In the genomic region with DNA sequence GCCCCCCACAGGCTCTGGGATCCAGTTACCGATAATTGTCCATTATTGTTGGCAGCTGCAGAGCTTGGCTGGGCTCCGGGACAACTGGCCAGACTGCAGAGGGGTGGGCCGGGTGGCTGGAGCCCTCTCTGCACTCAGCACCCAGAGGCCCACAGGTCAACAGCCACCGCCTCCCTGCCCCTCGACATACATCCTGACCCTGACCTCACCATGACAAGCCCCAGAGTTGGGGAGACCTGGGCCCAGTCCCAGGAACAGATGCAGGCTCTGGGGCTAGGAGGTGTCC, we compare ENCODE assay signal across 29 cellular contexts. TPM values are rescaled to one million over a fixed set of nuclear protein-coding genes. Genes with fewer than 3 reads are reported as not detected.
DNase-seq lines count a peak whose midpoint lies in the region; ATAC-seq and TF ChIP-seq lines count a peak whose summit lies in the region.
"Had no signal": no experiment of that assay in that cellular context is flagged by ENCODE, and none has a peak within 500 bp of the region (broad histone marks: within the 10 kb centered on the region; RNA-seq: fewer than 3 reads in every experiment).

No MANE protein-coding gene starts in this region.

- no peaks in the 10 kb centered on the region for H3K27me3 Mint-ChIP-seq in osteocyte (ENCODE audit: unreplicated experiment)

- no peaks in the 10 kb centered on the region for H3K36me3 ChIP-seq in PC-3 (ENCODE audit: low read depth, low read length)
- H3K36me3 ChIP-seq: ovary, thyroid gland had no signal

- peaks cover 9% of the 10 kb centered on the region for H3K4me1 ChIP-seq in PC-3 (ENCODE audit: insufficient read depth, low read length)

- DNase-seq in NCI-H2196 (lab: John Stamatoyannopoulos, UW; ENCODE audit: unreplicated experiment) (peak; percentile 48), NCI-H2196 treated with DMSO at 0.1 percent for 48 hours (lab: John Stamatoyannopoulos, UW; ENCODE audit: unreplicated experiment) (no peak), NCI-H2029 treated with DMSO at 0.1 percent for 48 hours (lab: John Stamatoyannopoulos, UW) (peak; percentile 28), left cardiac atrium (peak; percentile 62), substantia nigra (lab: John Stamatoyannopoulos, UW) (peak in 26 of 49 donors; percentile 7 to 62 (median 32)), osteocyte (ENCODE audit: extremely low spot score, unreplicated experiment) (no peak), PC-3 (no peak), cerebellar nuclear complex (lab: John Stamatoyannopoulos, UW) (no peak)
- DNase-seq: activated CD4-positive, alpha-beta T cell treated with anti-CD3 and anti-CD28 coated beads, Interleukin-2, amount 50 U/mL, for 1 hour; activated effector memory CD4-positive, alpha-beta T cell treated with anti-CD3 and anti-CD28 coated beads, Interleukin-2, amount 50 U/mL, for 16 hours; CD4-positive, CD25-positive, alpha-beta regulatory T cell; DMS53; GF-D8; Kasumi-1; mesenchymal stem cell; naive B cell; NCI-H1694 treated with DMSO at 0.1 percent for 48 hours; NCI-H526; SIG-M5; stimulated activated CD4-positive, alpha-beta T cell treated with anti-CD3 and anti-CD28 coated beads, Interleukin-2, amount 100 ng/mL, for 24 hours; stimulated activated naive B cell treated with anti-CD40 and anti-IgM and Interleukin-4, amounts not matched to agents 10 μg/mL and 1 μg/mL and 100 μg/mL, for 72 hours; thyroid gland had no signal

- POLR2A ChIA-PET in PC-3 (lab: Charles Lee; ENCODE audit: unreplicated experiment), result no interaction called here

- H3K9me3 ChIP-seq in PC-3 (ENCODE audit: low read length), result no peaks in the 10 kb centered on the region
- H3K9me3 ChIP-seq: ovary, thyroid gland had no signal

- H2AFZ ChIP-seq in PC-3 (ENCODE audit: low read length), result no peak overlapping the region
- H2AFZ ChIP-seq: hepatocyte had no signal

- H3K36me3 Mint-ChIP-seq in osteocyte (ENCODE audit: unreplicated experiment), result no peaks in the 10 kb centered on the region
- H3K36me3 Mint-ChIP-seq: CD4-positive, CD25-positive, alpha-beta regulatory T cell; naive B cell; stimulated activated naive B cell treated with anti-CD40 and anti-IgM and Interleukin-4, amounts not matched to agents 10 μg/mL and 1 μg/mL and 100 μg/mL, for 72 hours had no signal

- no peak overlapping the region for H3K27ac ChIP-seq in substantia nigra (ENCODE audit: low read depth, low read length, poor library complexity, severe bottlenecking)
- no peak overlapping the region for H3K27ac ChIP-seq in PC-3 (ENCODE audit: low read length)
- H3K27ac ChIP-seq: hepatocyte, ovary, thyroid gland, VCaP had no signal

- H3K4me3 Mint-ChIP-seq in osteocyte (ENCODE audit: unreplicated experiment), result no peak overlapping the region
- H3K4me3 Mint-ChIP-seq: CD4-positive, CD25-positive, alpha-beta regulatory T cell; stimulated activated naive B cell treated with anti-CD40 and anti-IgM and Interleukin-4, amounts not matched to agents 10 μg/mL and 1 μg/mL and 100 μg/mL, for 72 hours; T-helper 17 cell had no signal

- TF ChIP-seq CTCF in osteocyte (IDR thresholded peaks at IDR 0.05), result no peak
- TF ChIP-seq CTCF in PC-3 (conservative IDR thresholded peaks at IDR 0.05; ENCODE audit: low read depth, low read length), result no peak

- H3K27me3 ChIP-seq in PC-3 (ENCODE audit: low read length), result no peaks in the 10 kb centered on the region
- H3K27me3 ChIP-seq: hepatocyte, ovary, thyroid gland had no signal

- H3K79me2 ChIP-seq in PC-3 (ENCODE audit: low read length), result no peaks in the 10 kb centered on the region
- H3K79me2 ChIP-seq: hepatocyte had no signal

- H3K9me2 ChIP-seq in PC-3 (replicated peaks; ENCODE audit: low read length), result no peaks in the 10 kb centered on the region

- no TSS peak for BruUV-seq in PC-3 (replicated peaks; lab: Mats Ljungman, UMichigan)

- H3K9ac ChIP-seq in PC-3 (ENCODE audit: low read length), result no peak overlapping the region

- H3K4me1 Mint-ChIP-seq in osteocyte (ENCODE audit: unreplicated experiment), result peaks cover 8% of the 10 kb centered on the region

- H3K4me2 ChIP-seq in PC-3 (ENCODE audit: low read length), result no peak overlapping the region
- H3K4me2 ChIP-seq: hepatocyte had no signal

- no peak overlapping the region for H3K4me3 ChIP-seq in PC-3 (ENCODE audit: low read length)
- H3K4me3 ChIP-seq: hepatocyte, ovary, thyroid gland had no signal

- no peak overlapping the region for H3K27ac Mint-ChIP-seq in osteocyte (ENCODE audit: unreplicated experiment)
- H3K27ac Mint-ChIP-seq: stimulated activated naive B cell treated with anti-CD40 and anti-IgM and Interleukin-4, amounts not matched to agents 10 μg/mL and 1 μg/mL and 100 μg/mL, for 72 hours; T-helper 17 cell had no signal

- no peaks in the 10 kb centered on the region for H4K20me1 ChIP-seq in PC-3 (ENCODE audit: low read length)

- H3K9me3 Mint-ChIP-seq in osteocyte (ENCODE audit: unreplicated experiment), result no peaks in the 10 kb centered on the region
- H3K9me3 Mint-ChIP-seq: naive B cell; stimulated activated naive B cell treated with anti-CD40 and anti-IgM and Interleukin-4, amounts not matched to agents 10 μg/mL and 1 μg/mL and 100 μg/mL, for 72 hours had no signal

- ATAC-seq in left cardiac atrium (peak; percentile 4 to 49), PC-3 (no peak)
- ATAC-seq: stimulated activated naive B cell treated with anti-CD40 and anti-IgM and Interleukin-4, amounts not matched to agents 10 μg/mL and 1 μg/mL and 100 μg/mL, for 72 hours; T-helper 17 cell had no signal

- H3F3A ChIP-seq in PC-3 (ENCODE audit: low read length, unreplicated experiment), result no peaks in the 10 kb centered on the region

- intact Hi-C loops in left cardiac atrium (cut with DNase I), result no loop called here
- intact Hi-C loops in PC-3 (cut with micrococcal nuclease), result no loop called here

- CTCF ChIA-PET in PC-3 (lab: Charles Lee), result no interaction called here

RNA-seq across cellular contexts. Expression of a gene that starts 22.4 kb away (rescaled TPM):
- total RNA-seq in left cardiac atrium, result 10 to 100 TPM in 1 of 2 donors, 1 to 10 TPM in 1; 5.4 to 10.0 TPM
- total RNA-seq in osteocyte, result 12.9 and 15.4 TPM in 2 replicates
- total RNA-seq in PC-3 (2014; rRNA removed), result not detected in 2 replicates
- total RNA-seq: CD4-positive, CD25-positive, alpha-beta regulatory T cell; T-helper 17 cell had no signal

RNA-seq across cellular contexts. Expression of a gene that starts 36.7 kb away (rescaled TPM):
- total RNA-seq in left cardiac atrium (100 to 1,000 TPM; 157 to 557 TPM), osteocyte (1.6 and 3.0 TPM in 2 replicates), PC-3 (2014; rRNA removed) (not detected in 2 replicates)
- total RNA-seq: CD4-positive, CD25-positive, alpha-beta regulatory T cell; dermis microvascular lymphatic vessel endothelial cell; endothelial cell of umbilical vein; HT1080; T-helper 17 cell had no signal

Comparison
In these comparisons a context has a peak if more than half of its experiments do, and no peak if none do; other contexts are left out.
1. DNase-seq: peak in NCI-H2196 (single experiment), NCI-H2029 treated with DMSO at 0.1 percent for 48 hours (single experiment), left cardiac atrium (single experiment) and substantia nigra (26 of 49); none in NCI-H2196 treated with DMSO at 0.1 percent for 48 hours (single experiment), osteocyte (single experiment), PC-3 (single experiment) and cerebellar nuclear complex (0 of 2).
2. RNA of a gene that starts 36.7 kb away (total RNA-seq): 157 to 557 TPM in left cardiac atrium; 1.6 to 3.0 TPM in osteocyte and not detected in PC-3; every median in the first group is over 10 times any median in the second.